Comparison of ENCODE assay signal across 8 cellular contexts in the genomic region with DNA sequence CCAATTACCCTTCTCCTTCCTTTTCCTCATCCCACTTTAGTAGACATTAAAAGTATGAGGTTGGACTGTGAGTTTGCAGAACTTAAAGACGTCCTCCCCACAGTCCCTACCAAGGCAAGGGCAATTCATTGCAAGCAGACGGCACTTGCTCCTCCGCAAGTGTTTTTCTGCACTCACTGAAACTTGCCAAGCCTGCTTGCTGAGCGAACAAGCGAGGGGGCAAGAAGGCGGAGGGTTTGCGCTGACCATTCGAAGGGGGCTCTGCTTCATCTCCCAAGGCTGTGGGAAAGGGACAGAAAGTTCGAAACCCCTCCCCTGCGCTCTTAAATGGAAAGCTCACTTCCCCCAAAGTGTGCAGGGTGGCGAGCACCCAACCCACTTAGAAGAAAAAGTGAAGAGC. TPM values are rescaled to one million over a fixed set of nuclear protein-coding genes. Genes with fewer than 3 reads are reported as not detected.
DNase-seq lines count a peak whose midpoint lies in the region; ATAC-seq and TF ChIP-seq lines count a peak whose summit lies in the region.

No MANE protein-coding gene starts in this region.

- no peak overlapping the region for H3K4me3 Mint-ChIP-seq in activated CD4-positive, alpha-beta T cell treated with anti-CD3 and anti-CD28 coated beads for 36 hours

- in situ Hi-C loops in astrocyte of the cerebellum (cut with HindIII; ENCODE audit: low sequenced_read_pairs) (no loop called here), gastrocnemius medialis (cut with MboI; ENCODE audit: low sequenced_read_pairs in 4 of 4) (loop anchor here (5.0 to 25.0 kb wide), 2 partner anchors 427 to 432 kb away; no protein-coding TSS in a partner anchor)

- peaks cover 8% of the 10 kb centered on the region for H3K4me1 Mint-ChIP-seq in activated CD4-positive, alpha-beta T cell treated with anti-CD3 and anti-CD28 coated beads for 36 hours

- POLR2A ChIA-PET in activated CD4-positive, alpha-beta T cell treated with anti-CD3 and anti-CD28 coated beads for 36 hours (lab: Charles Lee), result no interaction called here

- H3K27ac Mint-ChIP-seq in activated CD4-positive, alpha-beta T cell treated with anti-CD3 and anti-CD28 coated beads for 36 hours, result no peak overlapping the region

- no peak for ATAC-seq in gastrocnemius medialis
- ATAC-seq in GM19035 (IDR thresholded peaks at IDR 0.05; ENCODE audit: unreplicated experiment), result no peak
- no peak for ATAC-seq in activated CD4-positive, alpha-beta T cell treated with anti-CD3 and anti-CD28 coated beads for 36 hours

- peak overlapping the region; percentile 88 for H3K9ac ChIP-seq in iPS-18a (ENCODE audit: low read length)

- DNase-seq in H7 (no peak), astrocyte of the cerebellum (ENCODE audit: low read depth) (no peak), gastrocnemius medialis (no peak), globus pallidus (ENCODE audit: low spot score) (no peak)
- no peak for DNase-seq in activated CD4-positive, alpha-beta T cell treated with anti-CD3 and anti-CD28 coated beads, Interleukin-2, amount 50 U/mL, for 1 hour
- DNase-seq in activated CD4-positive, alpha-beta T cell treated with anti-CD3 and anti-CD28 coated beads for 36 hours, result no peak

- H3K9me3 Mint-ChIP-seq in activated CD4-positive, alpha-beta T cell treated with anti-CD3 and anti-CD28 coated beads for 36 hours (ENCODE audit: low read depth), result no peaks in the 10 kb centered on the region

- CTCF ChIA-PET in activated CD4-positive, alpha-beta T cell treated with anti-CD3 and anti-CD28 coated beads for 36 hours (lab: Charles Lee), result interaction anchor here (0.9 kb wide), 1 partner anchor 430 kb away, joined by 4 read pairs; no protein-coding TSS in a partner anchor

- peak overlapping the region; percentile 75 for H3K4me3 ChIP-seq in H7 (ENCODE audit: insufficient read depth, low read depth, low read length)
- H3K4me3 ChIP-seq in astrocyte of the cerebellum (ENCODE audit: low read depth, low read length), result peak overlapping the region; percentile 59
- H3K4me3 ChIP-seq in iPS-18a (ENCODE audit: low read length), result peak overlapping the region; percentile 86
- H3K4me3 ChIP-seq in gastrocnemius medialis, result peak overlapping the region; percentile 11 to 63 (median 52)

- H3K27me3 Mint-ChIP-seq in activated CD4-positive, alpha-beta T cell treated with anti-CD3 and anti-CD28 coated beads for 36 hours, result peaks cover 23% of the 10 kb centered on the region

- H3K27ac ChIP-seq in iPS-18a (ENCODE audit: low read length) (peak overlapping the region; percentile 2), gastrocnemius medialis (no peak overlapping the region)

- H3K36me3 Mint-ChIP-seq in activated CD4-positive, alpha-beta T cell treated with anti-CD3 and anti-CD28 coated beads for 36 hours (ENCODE audit: low read depth), result no peaks in the 10 kb centered on the region

- H3K4me1 ChIP-seq in iPS-18a (ENCODE audit: control insufficient read depth, low read depth, low read length) (peaks cover 58% of the 10 kb centered on the region), gastrocnemius medialis (no peaks in the 10 kb centered on the region)

- H3K9me3 ChIP-seq in iPS-18a (ENCODE audit: control insufficient read depth, low read depth, low read length) (no peaks in the 10 kb centered on the region), gastrocnemius medialis (no peaks in the 10 kb centered on the region)

- no peaks in the 10 kb centered on the region for H3K27me3 ChIP-seq in H7 (ENCODE audit: control insufficient read depth, insufficient read depth, low read length)
- no peaks in the 10 kb centered on the region for H3K27me3 ChIP-seq in iPS-18a (ENCODE audit: control insufficient read depth, insufficient read depth, low read length)
- peaks cover 2 to 25% (median 16%) of the 10 kb centered on the region in 3 donors for H3K27me3 ChIP-seq in gastrocnemius medialis

- no peak for TF ChIP-seq POLR2A in gastrocnemius medialis (IDR thresholded peaks at IDR 0.05)

- TF ChIP-seq CTCF in astrocyte of the cerebellum (IDR thresholded peaks at IDR 0.05; ENCODE audit: low read depth, low read length, missing control alignments) (no peak), gastrocnemius medialis (IDR thresholded peaks at IDR 0.05 in 4 of 5, conservative IDR thresholded peaks at IDR 0.05 in 1 of 5) (no peak)

- intact Hi-C loops in gastrocnemius medialis (cut with DNase I; ENCODE audit: low total_unique reads), result loop anchor here (1.0 kb wide), 1 partner anchor 429 kb away; no protein-coding TSS in a partner anchor
- intact Hi-C loops in activated CD4-positive, alpha-beta T cell treated with anti-CD3 and anti-CD28 coated beads for 36 hours (cut with DNase I, micrococcal nuclease), result loop anchor here in 1 of 2 experiments (5.0 kb wide), 1 partner anchor 427 kb away; no protein-coding TSS in a partner anchor

- no peaks in the 10 kb centered on the region for H3K36me3 ChIP-seq in H7 (replicated peaks; ENCODE audit: control insufficient read depth, insufficient read depth, low read length)
- H3K36me3 ChIP-seq in iPS-18a (ENCODE audit: control insufficient read depth, low read depth, low read length), result no peaks in the 10 kb centered on the region
- no peaks in the 10 kb centered on the region for H3K36me3 ChIP-seq in gastrocnemius medialis

RNA-seq across cellular contexts. Expression of a gene that starts 1.5 kb away (rescaled TPM):
- 55.1 and 63.4 TPM in 2 replicates for total RNA-seq in H7 (2014; rRNA removed; shearing (Covaris generic))
- 1 to 10 TPM in 3 of 4 donors, under 1 TPM in 1; 0.91 to 1.9 (median 1.8) TPM for total RNA-seq in gastrocnemius medialis
- total RNA-seq in activated CD4-positive, alpha-beta T cell treated with anti-CD3 and anti-CD28 coated beads for 36 hours, result under 1 TPM; 0.37 to 0.43 TPM

Comparison
In these comparisons a context has a peak if more than half of its experiments do, and no peak if none do; other contexts are left out.
1. RNA of a gene that starts 1.5 kb away (total RNA-seq): 55.1 to 63.4 TPM in H7; 0.91 to 1.9 TPM in gastrocnemius medialis and 0.37 to 0.43 TPM in activated CD4-positive, alpha-beta T cell treated with anti-CD3 and anti-CD28 coated beads for 36 hours; every median in the first group is over 10 times any median in the second.
2. Peak in every context shown above with its lines, with median percentiles within 50 percentile points of each other: H3K4me3 ChIP-seq.